42 cellular contexts compared by ENCODE assay signal in genomic region chr3:98457543-98457942, GRCh38. TPM values are rescaled to one million over a fixed set of nuclear protein-coding genes. Genes with fewer than 3 reads are reported as not detected.
"Had no signal": no experiment of that assay in that cellular context is flagged by ENCODE, and none has a peak within 500 bp of the region (broad histone marks: within the 10 kb centered on the region; RNA-seq: fewer than 3 reads in every experiment).

No MANE protein-coding gene starts in this region.

- H3K27ac ChIP-seq: brain microvascular endothelial cell, coronary artery, dorsolateral prefrontal cortex, pancreas, prostate gland, stomach, thyroid gland, upper lobe of right lung, VCaP had no signal

- H3K36me3 ChIP-seq: brain microvascular endothelial cell, pancreas, prostate gland, stomach, thyroid gland, upper lobe of right lung had no signal

- H3K36me3 Mint-ChIP-seq: immature natural killer cell; memory B cell; naive thymus-derived CD8-positive, alpha-beta T cell; stimulated activated memory B cell treated with anti-CD40 and anti-IgM and Interleukin-4, amounts not matched to agents 10 μg/mL and 1 μg/mL and 100 μg/mL, for 72 hours had no signal

- H3K4me3 Mint-ChIP-seq: activated naive CD4-positive, alpha-beta T cell treated with anti-CD3 and anti-CD28 coated beads, Interleukin-2, amount 10 ng/mL, durations not matched to agents 7 days and 5 days; activated naive CD8-positive, alpha-beta T cell treated with anti-CD3 and anti-CD28 coated beads, Interleukin-2, amount 10 ng/mL, durations not matched to agents 7 days and 5 days; activated T-cell treated with anti-CD3 and anti-CD28 coated beads, Interleukin-2, amount 50 U/mL, for 24 hours; immature natural killer cell; memory B cell; naive thymus-derived CD8-positive, alpha-beta T cell; neural crest cell; stimulated activated memory B cell treated with anti-CD40 and anti-IgM and Interleukin-4, amounts not matched to agents 10 μg/mL and 1 μg/mL and 100 μg/mL, for 72 hours had no signal

- H3K4me1 Mint-ChIP-seq: activated naive CD4-positive, alpha-beta T cell treated with anti-CD3 and anti-CD28 coated beads, Interleukin-2, amount 10 ng/mL, durations not matched to agents 7 days and 5 days; immature natural killer cell; memory B cell; naive thymus-derived CD8-positive, alpha-beta T cell; neural crest cell; stimulated activated memory B cell treated with anti-CD40 and anti-IgM and Interleukin-4, amounts not matched to agents 10 μg/mL and 1 μg/mL and 100 μg/mL, for 72 hours had no signal

- H3K27ac Mint-ChIP-seq: activated naive CD4-positive, alpha-beta T cell treated with anti-CD3 and anti-CD28 coated beads, Interleukin-2, amount 10 ng/mL, durations not matched to agents 7 days and 5 days; activated naive CD8-positive, alpha-beta T cell treated with anti-CD3 and anti-CD28 coated beads, Interleukin-2, amount 10 ng/mL, durations not matched to agents 7 days and 5 days; activated T-cell treated with anti-CD3 and anti-CD28 coated beads, Interleukin-2, amount 50 U/mL, for 24 hours; immature natural killer cell; memory B cell; naive thymus-derived CD8-positive, alpha-beta T cell; stimulated activated memory B cell treated with anti-CD40 and anti-IgM and Interleukin-4, amounts not matched to agents 10 μg/mL and 1 μg/mL and 100 μg/mL, for 72 hours had no signal

- H3K4me2 ChIP-seq: smooth muscle cell had no signal

- H3K9me3 ChIP-seq: pancreas, prostate gland, thyroid gland, upper lobe of right lung had no signal

- FAIRE-seq: astrocyte, kidney, pancreas, TTC549 had no signal

- H3K4me1 ChIP-seq: pancreas, prostate gland, stomach, thyroid gland, upper lobe of right lung had no signal

- ATAC-seq: activated CD4-positive, CD25-positive, alpha-beta regulatory T cell treated with anti-CD3 and anti-CD28 coated beads, Interleukin-2, amount 50 U/mL, for 24 hours; left colon; naive thymus-derived CD8-positive, alpha-beta T cell; pancreas; stimulated activated memory B cell treated with anti-CD40 and anti-IgM and Interleukin-4, amounts not matched to agents 10 μg/mL and 1 μg/mL and 100 μg/mL, for 72 hours; upper lobe of right lung had no signal

- H3K4me3 ChIP-seq: coronary artery, dorsolateral prefrontal cortex, pancreas, prostate gland, smooth muscle cell, stomach, thyroid gland, upper lobe of right lung had no signal

- H3K27me3 ChIP-seq: brain microvascular endothelial cell, dorsolateral prefrontal cortex, pancreas, stomach, thyroid gland, upper lobe of right lung had no signal

- H3K27me3 Mint-ChIP-seq: memory B cell; stimulated activated memory B cell treated with anti-CD40 and anti-IgM and Interleukin-4, amounts not matched to agents 10 μg/mL and 1 μg/mL and 100 μg/mL, for 72 hours had no signal

- DNase-seq: activated CD4-positive, alpha-beta T cell treated with anti-CD3 and anti-CD28 coated beads for 48 hours; activated CD4-positive, alpha-beta T cell treated with anti-CD3 and anti-CD28 coated beads, Interleukin-2, amount 50 U/mL, for 48 hours; activated CD8-positive, alpha-beta memory T cell treated with anti-CD3 and anti-CD28 coated beads, Interleukin-2, amount 50 U/mL, for 48 hours; activated gamma-delta T cell; activated naive CD4-positive, alpha-beta T cell treated with anti-CD3 and anti-CD28 coated beads, Interleukin-2, amount 10 ng/mL, durations not matched to agents 7 days and 5 days; activated naive CD8-positive, alpha-beta T cell treated with anti-CD3 and anti-CD28 coated beads, Interleukin-2, amount 10 ng/mL, durations not matched to agents 7 days and 5 days; activated T-cell treated with anti-CD3 and anti-CD28 coated beads, Interleukin-2, amount 50 U/mL, for 24 hours; brain microvascular endothelial cell; dorsolateral prefrontal cortex; effector memory CD4-positive, alpha-beta T cell; erythroblast; head of caudate nucleus; hippocampal formation; immature natural killer cell; kidney; left colon; naive thymus-derived CD8-positive, alpha-beta T cell; nucleus accumbens; pancreas; stimulated activated CD4-positive, alpha-beta T cell treated with anti-CD3 and anti-CD28 coated beads, Interleukin-1b, Interleukin-23, amount 100 ng/mL, for 48 hours; stimulated activated CD4-positive, alpha-beta T cell treated with anti-CD3 and anti-CD28 coated beads, Interleukin-4, amount 100 ng/mL, for 4 hours; stimulated activated CD8-positive, alpha-beta memory T cell treated with anti-CD3 and anti-CD28 coated beads, Interleukin-4, amount 100 ng/mL, for 48 hours; stomach; thyroid gland; upper lobe of right lung had no signal

- H3K9me3 Mint-ChIP-seq: neural crest cell had no signal

RNA-seq across cellular contexts. Expression of gene OR5K1, which starts 5.5 kb away (rescaled TPM):
- total RNA-seq: activated CD8-positive, alpha-beta memory T cell treated with anti-CD3 and anti-CD28 coated beads for 36 hours; activated naive CD8-positive, alpha-beta T cell treated with anti-CD3 and anti-CD28 coated beads, Interleukin-2, amount 10 ng/mL, durations not matched to agents 7 days and 5 days; astrocyte; cardiac septum; cerebellum; dorsolateral prefrontal cortex; fibroblast of lung; fibroblast of villous mesenchyme; kidney; left colon; liver; naive thymus-derived CD8-positive, alpha-beta T cell; neural crest cell; pancreas; prostate gland; smooth muscle cell; stomach; T-helper 1 cell treated with Interleukin-12 subunit alpha and Interleukin-12 subunit beta and Interleukin-4 antibody, amounts not matched to agents 30 ng/mL and 1 ng/mL, for 36 hours; thyroid gland; upper lobe of right lung had no signal
- polyA plus RNA-seq: fibroblast of lung; immature natural killer cell; liver; naive thymus-derived CD8-positive, alpha-beta T cell; pancreas; smooth muscle cell; stomach had no signal

RNA-seq across cellular contexts. Expression of gene OR5K2, which starts 39.9 kb away (rescaled TPM):
- total RNA-seq: activated CD8-positive, alpha-beta memory T cell treated with anti-CD3 and anti-CD28 coated beads for 36 hours; activated naive CD8-positive, alpha-beta T cell treated with anti-CD3 and anti-CD28 coated beads, Interleukin-2, amount 10 ng/mL, durations not matched to agents 7 days and 5 days; astrocyte; cardiac septum; cerebellum; dorsolateral prefrontal cortex; fibroblast of lung; fibroblast of villous mesenchyme; kidney; left colon; liver; naive thymus-derived CD8-positive, alpha-beta T cell; neural crest cell; pancreas; prostate gland; smooth muscle cell; stomach; T-helper 1 cell treated with Interleukin-12 subunit alpha and Interleukin-12 subunit beta and Interleukin-4 antibody, amounts not matched to agents 30 ng/mL and 1 ng/mL, for 36 hours; thyroid gland; upper lobe of right lung had no signal
- polyA plus RNA-seq: fibroblast of lung; immature natural killer cell; liver; naive thymus-derived CD8-positive, alpha-beta T cell; pancreas; smooth muscle cell; stomach had no signal
